ENCODE assay signal across 8 cellular contexts in the genomic region with DNA sequence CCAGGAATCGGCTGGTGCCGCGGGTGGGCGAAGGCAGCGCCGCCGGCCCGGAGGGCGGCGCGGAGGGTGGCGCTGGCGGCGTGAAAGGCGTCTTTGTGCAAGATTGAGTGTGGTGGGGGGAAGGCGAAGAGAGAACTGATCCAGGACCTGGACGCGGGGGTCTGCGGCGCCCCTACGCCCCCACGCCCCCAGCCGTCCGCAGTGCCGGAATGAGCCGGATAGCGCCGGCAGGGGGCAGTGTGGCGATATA. TPM values are rescaled to one million over a fixed set of nuclear protein-coding genes. Genes with fewer than 3 reads are reported as not detected.
DNase-seq lines count a peak whose midpoint lies in the region; ATAC-seq and TF ChIP-seq lines count a peak whose summit lies in the region.

No MANE protein-coding gene starts in this region.

- in situ Hi-C loops in astrocyte of the spinal cord (cut with HindIII; ENCODE audit: low sequenced_read_pairs), result no loop called here

- no peaks in the 10 kb centered on the region for H3K9me3 Mint-ChIP-seq in CD4-positive, alpha-beta T cell

- CTCF ChIA-PET in CD4-positive, alpha-beta T cell (lab: Charles Lee), result interaction anchor here (0.9 to 1.9 kb wide), 8 partner anchors 12 to 1587 kb away, joined by 3 to 9 read pairs (median 4); no protein-coding TSS in a partner anchor
- CTCF ChIA-PET in PC-9 (lab: Charles Lee), result no interaction called here

- TF ChIP-seq CTCF in CD4-positive, alpha-beta T cell (IDR thresholded peaks at IDR 0.05), result peak; percentile 52
- peak; percentile 78 for TF ChIP-seq CTCF in PC-9 (conservative IDR thresholded peaks at IDR 0.05)
- peak; percentile 70 for TF ChIP-seq CTCF in astrocyte of the spinal cord (IDR thresholded peaks at IDR 0.05; ENCODE audit: low read depth, low read length)
- peak; percentile 64 for TF ChIP-seq CTCF in smooth muscle cell (IDR thresholded peaks at IDR 0.05; ENCODE audit: borderline replicate concordance, insufficient read depth, poor library complexity, severe bottlenecking)

- POLR2A ChIA-PET in CD4-positive, alpha-beta T cell (lab: Charles Lee), result interaction anchor here (1.7 to 2.2 kb wide), 3 partner anchors 161 to 1586 kb away, joined by 3 to 8 read pairs (median 5); a partner anchor contains a TSS
- POLR2A ChIA-PET in PC-9 (lab: Charles Lee; ENCODE audit: unreplicated experiment), result no interaction called here

- intact Hi-C loops in CD4-positive, alpha-beta T cell (cut with DNase I, micrococcal nuclease), result loop anchor here in 1 of 2 experiments (10.0 kb wide), 1 partner anchor 1766 kb away; a partner anchor contains a TSS
- intact Hi-C loops in PC-9 (cut with micrococcal nuclease; ENCODE audit: unreplicated experiment), result loop anchor here (1.0 to 2.0 kb wide), 2 partner anchors 314 to 418 kb away; no protein-coding TSS in a partner anchor

- peaks cover 13% of the 10 kb centered on the region for H3K4me1 ChIP-seq in PC-9 (replicated peaks; ENCODE audit: insufficient read depth)
- peaks cover 12% of the 10 kb centered on the region for H3K4me1 ChIP-seq in smooth muscle cell (ENCODE audit: low read depth)

- peak in 7 of 10 experiments; percentile 14 to 59 (median 33) for DNase-seq in CD4-positive, alpha-beta T cell
- DNase-seq in PC-9 (peak in 1 of 2 experiments; percentile 21), astrocyte of the spinal cord (ENCODE audit: low read depth, low spot score) (no peak), iPS-NIHi7 (ENCODE audit: extremely low spot score) (peak; percentile 35), smooth muscle cell (lab: John Stamatoyannopoulos, UW; ENCODE audit: unreplicated experiment) (no peak), ecto neural progenitor cell (ENCODE audit: low spot score) (no peak)

- H2AFZ ChIP-seq in PC-9, result peak overlapping the region; percentile 96
- peak overlapping the region; percentile 94 for H2AFZ ChIP-seq in smooth muscle cell (ENCODE audit: low read depth)

- peaks cover 27% of the 10 kb centered on the region for H3K27me3 ChIP-seq in CD4-positive, alpha-beta T cell (ENCODE audit: control insufficient read depth, insufficient read depth, low read length)
- no peaks in the 10 kb centered on the region for H3K27me3 ChIP-seq in PC-9 (ENCODE audit: insufficient read depth, low read depth)
- H3K27me3 ChIP-seq in smooth muscle cell (ENCODE audit: low read depth), result no peaks in the 10 kb centered on the region

- H3K4me3 Mint-ChIP-seq in CD4-positive, alpha-beta T cell, result peak overlapping the region; percentile 99

- no peak overlapping the region for H3K9ac ChIP-seq in smooth muscle cell (ENCODE audit: low read depth)

- ATAC-seq in CD4-positive, alpha-beta T cell (ENCODE audit: poor library complexity), result no peak
- ATAC-seq in GM19455 (IDR thresholded peaks at IDR 0.05; ENCODE audit: unreplicated experiment), result no peak
- no peak for ATAC-seq in HG02588 (IDR thresholded peaks at IDR 0.05; ENCODE audit: unreplicated experiment)

- H3K36me3 ChIP-seq in PC-9 (ENCODE audit: low read depth), result no peaks in the 10 kb centered on the region
- no peaks in the 10 kb centered on the region for H3K36me3 ChIP-seq in smooth muscle cell (ENCODE audit: low read depth)

- no peaks in the 10 kb centered on the region for H3K79me2 ChIP-seq in PC-9 (ENCODE audit: low read depth)
- no peaks in the 10 kb centered on the region for H3K79me2 ChIP-seq in smooth muscle cell (ENCODE audit: low read depth)

- peaks cover 17% of the 10 kb centered on the region; the same call in 1 of the 2 replicates for H3F3A ChIP-seq in PC-9 (ENCODE audit: insufficient read depth, low read depth)
- H3F3A ChIP-seq in smooth muscle cell (ENCODE audit: low read depth), result peaks cover 12% of the 10 kb centered on the region

- H3K27ac ChIP-seq in CD4-positive, alpha-beta T cell (ENCODE audit: low read depth, low read length), result no peak overlapping the region
- H3K27ac ChIP-seq in PC-9 (no peak overlapping the region), smooth muscle cell (ENCODE audit: low read depth) (no peak overlapping the region)

- peaks cover 38% of the 10 kb centered on the region for H3K4me1 Mint-ChIP-seq in CD4-positive, alpha-beta T cell (ENCODE audit: low read depth)

- H4K20me1 ChIP-seq in PC-9 (ENCODE audit: insufficient read depth), result no peaks in the 10 kb centered on the region
- H4K20me1 ChIP-seq in smooth muscle cell (ENCODE audit: low read depth), result no peaks in the 10 kb centered on the region

- H3K36me3 Mint-ChIP-seq in CD4-positive, alpha-beta T cell (ENCODE audit: low read depth), result peaks cover 7% of the 10 kb centered on the region

- H3K27ac Mint-ChIP-seq in CD4-positive, alpha-beta T cell, result no peak overlapping the region

- no TSS peak for BruUV-seq in PC-9 (replicated peaks; lab: Mats Ljungman, UMichigan)

- no peaks in the 10 kb centered on the region for H3K9me2 ChIP-seq in PC-9 (ENCODE audit: insufficient read depth)

- H3K4me2 ChIP-seq in PC-9 (peak overlapping the region; percentile 94), smooth muscle cell (peak overlapping the region; percentile 93)

- peaks cover 56% of the 10 kb centered on the region for H3K27me3 Mint-ChIP-seq in CD4-positive, alpha-beta T cell

- H3K9me3 ChIP-seq in CD4-positive, alpha-beta T cell (ENCODE audit: control insufficient read depth, low read length), result no peaks in the 10 kb centered on the region
- H3K9me3 ChIP-seq in PC-9 (ENCODE audit: insufficient read depth, low read depth) (no peaks in the 10 kb centered on the region), smooth muscle cell (replicated peaks; ENCODE audit: low read depth) (no peaks in the 10 kb centered on the region)

- WGBS in smooth muscle cell (ENCODE audit: low lambda C conversion rate), result 1% methylated on average over 25 of the region's 29 CpGs

- peak overlapping the region; percentile 66 for H3K4me3 ChIP-seq in PC-9
- H3K4me3 ChIP-seq in astrocyte of the spinal cord (ENCODE audit: low read depth, low read length), result peak overlapping the region; percentile 83
- H3K4me3 ChIP-seq in smooth muscle cell, result peak overlapping the region; percentile 65

RNA-seq across cellular contexts. Expression of a gene that starts 4.5 kb away (rescaled TPM):
- 10 to 100 TPM; 15.8 to 15.9 TPM for total RNA-seq in CD4-positive, alpha-beta T cell
- 14.2 and 14.6 TPM in 2 replicates for total RNA-seq in PC-9 (2021)
- 6.2 and 11.2 TPM in 2 replicates for total RNA-seq in smooth muscle cell
- 5.7 and 8.0 TPM in 2 replicates for polyA plus RNA-seq in smooth muscle cell

Comparison
In these comparisons a context has a peak if more than half of its experiments do, and no peak if none do; other contexts are left out.
1. DNase-seq: peak in CD4-positive, alpha-beta T cell (7 of 10) and iPS-NIHi7 (single experiment); none in astrocyte of the spinal cord (single experiment), smooth muscle cell (single experiment) and ecto neural progenitor cell (single experiment).
2. Peak in every context shown above with its lines, with median percentiles within 50 percentile points of each other: CTCF ChIP-seq and H3K4me3 ChIP-seq.